Comparison of ENCODE assay signal across 10 cellular contexts in genomic region chr2:159891917-159892691, GRCh38. TPM values are rescaled to one million over a fixed set of nuclear protein-coding genes. Genes with fewer than 3 reads are reported as not detected.
A peak's percentile ranks its signal among the peaks of the same experiment; 100 is the strongest.
DNase-seq lines count a peak whose midpoint lies in the region; ATAC-seq, FAIRE-seq and TF ChIP-seq lines count a peak whose summit lies in the region.
"Had no signal": no experiment of that assay in that cellular context is flagged by ENCODE, and none has a peak within 500 bp of the region (broad histone marks: within the 10 kb centered on the region; RNA-seq: fewer than 3 reads in every experiment).

No MANE protein-coding gene starts in this region.

- H3K9me3 ChIP-seq in keratinocyte (ENCODE audit: control insufficient read depth, low read depth, low read length) (no peaks in the 10 kb centered on the region), OCI-LY7 (ENCODE audit: low read length) (no peaks in the 10 kb centered on the region)
- H3K9me3 ChIP-seq: SJSA1 had no signal

- H3K9ac ChIP-seq in keratinocyte (ENCODE audit: control insufficient read depth, extremely low read depth, insufficient read depth, low read length): no peak overlapping the region

- no peak for TF ChIP-seq CTCF in HFFc6 (IDR thresholded peaks at IDR 0.05)
- TF ChIP-seq CTCF in keratinocyte (optimal IDR thresholded peaks at IDR 0.05 in 1 of 3, IDR thresholded peaks at IDR 0.05 in 1 of 3, conservative IDR thresholded peaks at IDR 0.05 in 1 of 3; ENCODE audit: extremely low read depth in 1 of 3, insufficient read depth in 2 of 3, low read length in 3 of 3): no peak
- no peak for TF ChIP-seq CTCF in OCI-LY7 (conservative IDR thresholded peaks at IDR 0.05; ENCODE audit: low read length)

- no TSS peak for BruUV-seq in OCI-LY7 (replicated peaks; lab: Mats Ljungman, UMichigan)

- no peaks in the 10 kb centered on the region for H3K27me3 ChIP-seq in keratinocyte (ENCODE audit: control insufficient read depth, extremely low read depth, insufficient read depth, low read length)

- H4K20me1 ChIP-seq in keratinocyte (ENCODE audit: control insufficient read depth, extremely low read depth, insufficient read depth, low read length): no peaks in the 10 kb centered on the region
- H4K20me1 ChIP-seq in OCI-LY7 (ENCODE audit: insufficient read depth, low read length): no peaks in the 10 kb centered on the region

- H3K36me3 Mint-ChIP-seq in HFFc6 (ENCODE audit: low read depth): no peaks in the 10 kb centered on the region

- H3K36me3 ChIP-seq in keratinocyte (ENCODE audit: control insufficient read depth in 2 of 2, extremely low read depth in 1 of 2, insufficient read depth in 2 of 2, low read length in 2 of 2) (no peaks in the 10 kb centered on the region), OCI-LY7 (ENCODE audit: insufficient read depth, low read length) (no peaks in the 10 kb centered on the region)
- H3K36me3 ChIP-seq: SJSA1 had no signal

- peaks cover 12% of the 10 kb centered on the region for H3K4me1 Mint-ChIP-seq in HFFc6 (ENCODE audit: low read depth)

- peaks cover 3% of the 10 kb centered on the region for H3K9me1 ChIP-seq in keratinocyte (ENCODE audit: control insufficient read depth, extremely low read depth, insufficient read depth, low read length)

- H3K4me3 Mint-ChIP-seq in HFFc6: no peak overlapping the region
- H3K4me3 Mint-ChIP-seq: activated naive CD4-positive, alpha-beta T cell treated with anti-CD3 and anti-CD28 coated beads, Interleukin-2, amount 10 ng/mL, durations not matched to agents 7 days and 5 days had no signal

- DNase-seq in EL (peak; percentile 71), HFFc6 (peak; percentile 59), SW 1271 (lab: John Stamatoyannopoulos, UW) (peak; percentile 19 to 27), keratinocyte (ENCODE audit: low read depth, low spot score) (peak; percentile 42), OCI-LY7 (ENCODE audit: low spot score) (no peak)
- DNase-seq in activated naive CD4-positive, alpha-beta T cell (lab: John Stamatoyannopoulos, UW): no peak
- DNase-seq: activated naive CD4-positive, alpha-beta T cell treated with anti-CD3 and anti-CD28 coated beads, Interleukin-2, amount 10 ng/mL, durations not matched to agents 7 days and 5 days had no signal

- H3K27ac ChIP-seq in keratinocyte (ENCODE audit: control insufficient read depth, insufficient read depth, low read length) (no peak overlapping the region), OCI-LY7 (ENCODE audit: low read depth, low read length, poor library complexity, severe bottlenecking) (no peak overlapping the region)
- H3K27ac ChIP-seq: SJSA1 had no signal

- no peaks in the 10 kb centered on the region for H3K9me3 Mint-ChIP-seq in HFFc6
- H3K9me3 Mint-ChIP-seq: activated naive CD4-positive, alpha-beta T cell treated with anti-CD3 and anti-CD28 coated beads, Interleukin-2, amount 10 ng/mL, durations not matched to agents 7 days and 5 days had no signal

- H3K4me2 ChIP-seq in keratinocyte (ENCODE audit: control insufficient read depth, extremely low read depth, insufficient read depth, low read depth, low read length): no peak overlapping the region
- no peak overlapping the region for H3K4me2 ChIP-seq in OCI-LY7 (ENCODE audit: low read length)

- no peak for ATAC-seq in HG02623 (IDR thresholded peaks at IDR 0.05; ENCODE audit: unreplicated experiment)
- no peak for ATAC-seq in GM18858 (IDR thresholded peaks at IDR 0.05; ENCODE audit: unreplicated experiment)

- H3K4me3 ChIP-seq in keratinocyte (ENCODE audit: control insufficient read depth in 2 of 3, extremely low read depth in 1 of 3, insufficient read depth in 2 of 3, low read depth in 1 of 3, low read length in 3 of 3) (no peak overlapping the region), OCI-LY7 (ENCODE audit: low read depth, low read length, poor library complexity, severe bottlenecking) (no peak overlapping the region)
- H3K4me3 ChIP-seq: SJSA1 had no signal

- POLR2A ChIA-PET in OCI-LY7 (lab: Charles Lee): interaction anchor here (0.6 to 2.0 kb wide), 5 partner anchors 8 to 1078 kb away, joined by 3 to 4 read pairs (median 3); no protein-coding TSS in a partner anchor

- H3K27me3 Mint-ChIP-seq in HFFc6 (ENCODE audit: insufficient read depth): peaks cover 2% of the 10 kb centered on the region; the same call in 1 of the 2 replicates
- H3K27me3 Mint-ChIP-seq: activated naive CD4-positive, alpha-beta T cell treated with anti-CD3 and anti-CD28 coated beads, Interleukin-2, amount 10 ng/mL, durations not matched to agents 7 days and 5 days had no signal

- H3K79me2 ChIP-seq in keratinocyte (ENCODE audit: control insufficient read depth, insufficient read depth, low read length) (no peaks in the 10 kb centered on the region), OCI-LY7 (ENCODE audit: insufficient read depth, low read depth, low read length) (no peaks in the 10 kb centered on the region)

- FAIRE-seq in keratinocyte (lab: Jason Lieb, UNC): peak; percentile 89

- CTCF ChIA-PET in OCI-LY7 (lab: Charles Lee; ENCODE audit: unreplicated experiment): no interaction called here

- H2AFZ ChIP-seq in keratinocyte (ENCODE audit: control insufficient read depth, low read length): no peak overlapping the region
- no peak overlapping the region for H2AFZ ChIP-seq in OCI-LY7 (ENCODE audit: low read length)

- H3K4me1 ChIP-seq in keratinocyte (ENCODE audit: control insufficient read depth, extremely low read depth, insufficient read depth, low read length): peaks cover 9% of the 10 kb centered on the region
- no peaks in the 10 kb centered on the region for H3K4me1 ChIP-seq in OCI-LY7 (ENCODE audit: insufficient read depth, low read length, poor library complexity, severe bottlenecking)
- H3K4me1 ChIP-seq: SJSA1 had no signal

- intact Hi-C loops in OCI-LY7 (cut with micrococcal nuclease; ENCODE audit: unreplicated experiment): no loop called here

- dilution Hi-C loops in keratinocyte (cut with MboI; ENCODE audit: extremely low pct_ligation_motif_present, low sequenced_read_pairs): no loop called here

- no peak overlapping the region for H3K27ac Mint-ChIP-seq in HFFc6
- H3K27ac Mint-ChIP-seq: activated naive CD4-positive, alpha-beta T cell treated with anti-CD3 and anti-CD28 coated beads, Interleukin-2, amount 10 ng/mL, durations not matched to agents 7 days and 5 days had no signal

- no peaks in the 10 kb centered on the region for H3K9me2 ChIP-seq in OCI-LY7 (ENCODE audit: insufficient read depth, low read length)

RNA-seq across cellular contexts. Expression of gene LY75, which starts 12.5 kb away (rescaled TPM):
- total RNA-seq in HFFc6 (2021; fragmentation: NEBNext Ultra II Directional; extraction: Animal tissue kit (Norgen Biotek cat#: 25700)): not detected
- 0.22 to 0.79 TPM (median 0.41 TPM) in 3 replicates for polyA plus RNA-seq in keratinocyte
- not detected for polyA plus RNA-seq in keratinocyte (2011; ENCODE audit: low read depth)
- polyA plus RNA-seq in keratinocyte (2011; cell fraction: cytosol; rRNA removed): 0.09 and 0.27 TPM in 2 replicates
- polyA plus RNA-seq in keratinocyte (2011; cell fraction: nucleus; rRNA removed): 0.62 and 1.2 TPM in 2 replicates
- 0.27 and 0.47 TPM in 2 replicates for polyA plus RNA-seq in keratinocyte (2012; ENCODE audit: low replicate concordance)
- polyA minus RNA-seq in keratinocyte: 0.74 to 0.76 TPM in 2 of 3 replicates, not detected in the other
- not detected for polyA minus RNA-seq in keratinocyte (2011; cell fraction: cytosol; rRNA and poly(A)+ RNA removed)
- polyA minus RNA-seq in keratinocyte (2011; cell fraction: nucleus; rRNA and poly(A)+ RNA removed): 0.63 and 4.1 TPM in 2 replicates
- total RNA-seq in OCI-LY7 (2014; rRNA removed; shearing (Covaris generic)): not detected in 2 replicates
- total RNA-seq in OCI-LY7 (2022): not detected in 2 replicates
- total RNA-seq: SJSA1 had no signal

Comparison
In these comparisons a context has a peak if more than half of its experiments do, and no peak if none do; other contexts are left out.
1. DNase-seq: peak in EL (single experiment), HFFc6 (single experiment), SW 1271 (2 of 2) and keratinocyte (single experiment); none in OCI-LY7 (single experiment) and activated naive CD4-positive, alpha-beta T cell (0 of 4).